27 cellular contexts compared by ENCODE assay signal in genomic region chr14:74897642-74898041, GRCh38. TPM values are rescaled to one million over a fixed set of nuclear protein-coding genes. Genes with fewer than 3 reads are reported as not detected.
"Had no signal": no experiment of that assay in that cellular context is flagged by ENCODE, and none has a peak within 500 bp of the region (broad histone marks: within the 10 kb centered on the region; RNA-seq: fewer than 3 reads in every experiment).

No MANE protein-coding gene starts in this region.

- H3K27me3 ChIP-seq: MG63 had no signal

- ATAC-seq: activated CD4-positive, CD25-positive, alpha-beta regulatory T cell treated with anti-CD3 and anti-CD28 coated beads, Interleukin-2, amount 50 U/mL, for 24 hours; activated CD8-positive, alpha-beta T cell treated with anti-CD3 and anti-CD28 coated beads, Interleukin-2, amount 10 ng/mL, durations not matched to agents 7 days and 5 days; Panc1 had no signal

- H3K4me3 Mint-ChIP-seq: activated CD8-positive, alpha-beta T cell treated with anti-CD3 and anti-CD28 coated beads, Interleukin-2, amount 10 ng/mL, durations not matched to agents 7 days and 5 days; activated naive CD8-positive, alpha-beta T cell; brain; T-helper 1 cell treated with Interleukin-12 subunit alpha and Interleukin-12 subunit beta and Interleukin-4 antibody, amounts not matched to agents 30 μg/mL and 1 μg/mL, for 36 hours had no signal

- FAIRE-seq: astrocyte had no signal

- H3K27me3 Mint-ChIP-seq: activated naive CD8-positive, alpha-beta T cell had no signal

- DNase-seq: activated CD4-positive, alpha-beta T cell treated with anti-CD3 and anti-CD28 coated beads for 4 hours; activated CD8-positive, alpha-beta memory T cell treated with anti-CD3 and anti-CD28 coated beads, Interleukin-2, amount 50 U/mL, for 48 hours; activated CD8-positive, alpha-beta T cell treated with anti-CD3 and anti-CD28 coated beads, Interleukin-2, amount 10 ng/mL, durations not matched to agents 7 days and 5 days; activated gamma-delta T cell treated with Interleukin-2 at 50 U/mL for 16 hours; activated T-cell treated with anti-CD3 and anti-CD28 coated beads, Interleukin-2, amount 50 U/mL, for 1 hour; amygdala; cerebellar nuclear complex; MG63; MV-4-11; NCI-H1105; NCI-H1436; NCI-H187; NCI-H2081; NCI-H510A treated with DMSO at 0.1 percent for 48 hours; NCI-H69; NK-92 treated with Interleukin-12 subunit alpha and Interleukin-12 subunit beta, amount 100 ng/mL, for 24 hours; OCI-M1; RPMI8226; SHP77 had no signal

- H3K9me3 Mint-ChIP-seq: activated T-helper 2 cell treated with anti-CD3 and anti-CD28 coated beads, Interferon-gamma antibody, Interleukin-2, Interleukin-4, amounts not matched to agents 10 μg/mL and 5 μg/mL and 100 μg/mL, durations not matched to agents 14 hours and 24 hours and 36 hours; brain; T-helper 1 cell treated with Interleukin-12 subunit alpha and Interleukin-12 subunit beta and Interleukin-4 antibody, amounts not matched to agents 30 μg/mL and 1 μg/mL, for 36 hours had no signal

- H3K4me3 ChIP-seq: MG63 had no signal

- H3K4me1 Mint-ChIP-seq: brain had no signal

- H3K27ac Mint-ChIP-seq: activated CD8-positive, alpha-beta T cell treated with anti-CD3 and anti-CD28 coated beads, Interleukin-2, amount 10 ng/mL, durations not matched to agents 7 days and 5 days; activated T-helper 2 cell treated with anti-CD3 and anti-CD28 coated beads, Interferon-gamma antibody, Interleukin-2, Interleukin-4, amounts not matched to agents 10 μg/mL and 5 μg/mL and 100 μg/mL, durations not matched to agents 14 hours and 24 hours and 36 hours; brain; T-helper 1 cell treated with Interleukin-12 subunit alpha and Interleukin-12 subunit beta and Interleukin-4 antibody, amounts not matched to agents 30 μg/mL and 1 μg/mL, for 36 hours had no signal

- H3K9me3 ChIP-seq: MG63 had no signal

RNA-seq across cellular contexts. Expression of gene PROX2, which starts 21.7 kb away (rescaled TPM):
- total RNA-seq: astrocyte, SK-MEL-5 had no signal
